Comparison of ENCODE assay signal across 8 cellular contexts in the genomic region with DNA sequence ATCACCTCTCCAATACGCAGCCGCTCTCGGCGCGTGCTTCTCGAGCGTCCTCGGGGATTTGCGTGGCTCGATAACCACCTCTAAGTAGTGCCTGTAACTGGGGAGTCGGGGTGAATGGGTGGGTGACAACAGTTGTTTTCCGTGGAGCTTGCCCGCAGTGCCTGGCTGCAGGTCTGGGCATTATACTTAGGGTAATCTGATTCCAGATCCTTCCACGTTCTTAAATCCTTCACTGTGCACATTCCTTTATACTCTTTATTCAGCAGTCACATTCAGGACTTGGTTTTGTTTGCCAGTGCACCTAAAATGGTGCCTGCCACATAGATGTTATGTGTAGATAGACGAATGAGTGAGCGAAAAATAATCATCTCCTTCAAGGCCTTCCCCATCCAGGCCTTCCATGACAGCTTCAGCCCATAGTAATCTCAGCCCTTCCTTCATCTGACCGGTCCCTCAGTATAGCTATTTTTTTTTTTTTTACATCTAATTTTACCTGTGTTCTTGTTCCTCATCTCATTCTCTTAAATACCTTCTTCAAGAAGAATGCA.
A peak's percentile ranks its signal among the peaks of the same experiment; 100 is the strongest.
DNase-seq lines count a peak whose midpoint lies in the region; TF ChIP-seq lines count a peak whose summit lies in the region.

No MANE protein-coding gene starts in this region.

- peaks cover 13 to 23% of the 10 kb centered on the region in 2 experiments for H3K4me1 ChIP-seq in neutrophil (ENCODE audit: control insufficient read depth in 1 of 2, insufficient read depth in 1 of 2, low read depth in 1 of 2, low read length in 1 of 2)

- peak; percentile 65 for DNase-seq in NCI-H82 (lab: John Stamatoyannopoulos, UW)
- no peak for DNase-seq in NCI-H82 treated with DMSO at 0.1 percent for 48 hours (lab: John Stamatoyannopoulos, UW; ENCODE audit: unreplicated experiment)
- DNase-seq in RKO (ENCODE audit: low spot score): peak; percentile 38
- peak; percentile 16 for DNase-seq in epithelial cell of esophagus (ENCODE audit: low read depth)
- no peak for DNase-seq in HPDE6-E6E7 (ENCODE audit: extremely low spot score)
- DNase-seq in activated CD4-positive, alpha-beta T cell treated with anti-CD3 and anti-CD28 coated beads for 48 hours: no peak
- DNase-seq in amniotic stem cell (lab: John Stamatoyannopoulos, UW): no peak

- no peaks in the 10 kb centered on the region for H3K27me3 ChIP-seq in neutrophil

- no peaks in the 10 kb centered on the region for H3K9me3 ChIP-seq in neutrophil

- TF ChIP-seq CTCF in epithelial cell of esophagus (IDR thresholded peaks at IDR 0.05; ENCODE audit: insufficient read depth, low read depth, low read length, missing control alignments): no peak
- no peak for TF ChIP-seq CTCF in neutrophil (IDR thresholded peaks at IDR 0.05)

- H3K27ac ChIP-seq in neutrophil: peak overlapping the region; percentile 88

- H3K36me3 ChIP-seq in neutrophil: peaks cover 7% of the 10 kb centered on the region

- H3K4me3 ChIP-seq in epithelial cell of esophagus (ENCODE audit: low read length) (peak overlapping the region; percentile 98), neutrophil (ENCODE audit: low read depth in 1 of 2, low read length in 1 of 2) (peak overlapping the region; percentile 87 to 88)

Comparison
In these comparisons a context has a peak if more than half of its experiments do, and no peak if none do; other contexts are left out.
1. DNase-seq: peak in NCI-H82 (single experiment), RKO (single experiment) and epithelial cell of esophagus (single experiment); none in NCI-H82 treated with DMSO at 0.1 percent for 48 hours (single experiment), HPDE6-E6E7 (single experiment), activated CD4-positive, alpha-beta T cell treated with anti-CD3 and anti-CD28 coated beads for 48 hours (single experiment) and amniotic stem cell (single experiment).